12 cellular contexts compared by ENCODE assay signal in genomic region chr11:128502736-128503135, GRCh38.
DNase-seq lines count a peak whose midpoint lies in the region; ATAC-seq and TF ChIP-seq lines count a peak whose summit lies in the region.
"Had no signal": no experiment of that assay in that cellular context is flagged by ENCODE, and none has a peak within 500 bp of the region (broad histone marks: within the 10 kb centered on the region; RNA-seq: fewer than 3 reads in every experiment).

No MANE protein-coding gene starts in this region.

- H3K9me3 Mint-ChIP-seq in activated naive CD8-positive, alpha-beta T cell treated with anti-CD3 and anti-CD28 coated beads for 36 hours = no peaks in the 10 kb centered on the region

- intact Hi-C loops in heart left ventricle (cut with DNase I) = loop anchor here in 4 of 10 donors (2.0 to 10.0 kb wide), 3 partner anchors 20 to 208 kb away; no protein-coding TSS in a partner anchor
- intact Hi-C loops in left ventricle myocardium superior (cut with micrococcal nuclease) = no loop called here
- intact Hi-C loops in transverse colon (cut with DNase I; ENCODE audit: low total_unique reads) = no loop called here

- H3K9me3 ChIP-seq in heart left ventricle (no peaks in the 10 kb centered on the region), transverse colon (no peaks in the 10 kb centered on the region)
- H3K9me3 ChIP-seq: Caco-2 had no signal

- TF ChIP-seq POLR2A in heart left ventricle (IDR thresholded peaks at IDR 0.05) = no peak
- no peak for TF ChIP-seq POLR2A in transverse colon (IDR thresholded peaks at IDR 0.05)

- peak overlapping the region; percentile 80 for H3K4me3 Mint-ChIP-seq in activated naive CD8-positive, alpha-beta T cell treated with anti-CD3 and anti-CD28 coated beads for 36 hours

- H3K27ac ChIP-seq in heart left ventricle = peak overlapping the region in 11 of 12 donors; percentile 67 to 96 (median 81)
- H3K27ac ChIP-seq in transverse colon = peak overlapping the region; percentile 91 to 94 (median 92)

- no peak for TF ChIP-seq EP300 in transverse colon (IDR thresholded peaks at IDR 0.05; ENCODE audit: low read depth)

- no peak for TF ChIP-seq CTCF in heart left ventricle (IDR thresholded peaks at IDR 0.05)
- no peak for TF ChIP-seq CTCF in transverse colon (IDR thresholded peaks at IDR 0.05)

- no peak for ATAC-seq in heart left ventricle
- no peak for ATAC-seq in left ventricle myocardium superior
- ATAC-seq in HG03469 (IDR thresholded peaks at IDR 0.05; ENCODE audit: unreplicated experiment) = no peak

- H3K4me3 ChIP-seq in heart left ventricle (peak overlapping the region in 2 of 12 donors; percentile 12 to 15), transverse colon (no peak overlapping the region)

- H3K36me3 ChIP-seq in heart left ventricle = peaks cover 0 to 8% (median 0%) of the 10 kb centered on the region in 9 donors
- H3K36me3 ChIP-seq in transverse colon = no peaks in the 10 kb centered on the region

- peaks cover 84% of the 10 kb centered on the region for H3K36me3 Mint-ChIP-seq in activated naive CD8-positive, alpha-beta T cell treated with anti-CD3 and anti-CD28 coated beads for 36 hours

- peaks cover 43 to 100% (median 100%) of the 10 kb centered on the region in 12 donors for H3K4me1 ChIP-seq in heart left ventricle
- H3K4me1 ChIP-seq in transverse colon = peaks cover 31 to 99% (median 72%) of the 10 kb centered on the region in 4 donors
- H3K4me1 ChIP-seq: Caco-2 had no signal

- in situ Hi-C loops in transverse colon (cut with MboI; ENCODE audit: low pct_ligation_motif_present in 1 of 4, low pct_unique_long_range_greater_than_20kb in 1 of 4, low sequenced_read_pairs in 3 of 4) = loop anchor here in 1 of 4 donors (25.0 kb wide), 1 partner anchor 215 kb away; no protein-coding TSS in a partner anchor

- H3K27me3 ChIP-seq in heart left ventricle (no peaks in the 10 kb centered on the region), transverse colon (no peaks in the 10 kb centered on the region)

- H3K4me1 Mint-ChIP-seq in activated naive CD8-positive, alpha-beta T cell treated with anti-CD3 and anti-CD28 coated beads for 36 hours = peaks cover 91% of the 10 kb centered on the region

- 25 to 38% (median 34%) methylated on average over 4 of the region's 4 CpGs for WGBS in heart left ventricle, 4 donors
- WGBS in transverse colon (ENCODE audit: low coverage in 1 of 2), 2 donors = 22 to 39% methylated on average over 4 of the region's 4 CpGs

- H3K27me3 Mint-ChIP-seq in activated naive CD8-positive, alpha-beta T cell treated with anti-CD3 and anti-CD28 coated beads for 36 hours = no peaks in the 10 kb centered on the region

- H3K27ac Mint-ChIP-seq in activated naive CD8-positive, alpha-beta T cell treated with anti-CD3 and anti-CD28 coated beads for 36 hours = peak overlapping the region; percentile 99

- DNase-seq in heart left ventricle (peak in 1 of 5 donors; percentile 39), left ventricle myocardium superior (no peak), islet precursor cell (peak; percentile 82), transverse colon (no peak), superior temporal gyrus (ENCODE audit: extremely low spot score) (no peak), SIG-M5 treated with dmso at 0.1 percent for 504 hours (lab: John Stamatoyannopoulos, UW; ENCODE audit: unreplicated experiment) (no peak)
- DNase-seq in activated naive CD8-positive, alpha-beta T cell treated with anti-CD3 and anti-CD28 coated beads for 36 hours = no peak
- DNase-seq: activated CD4-positive, alpha-beta T cell treated with anti-CD3 and anti-CD28 coated beads for 1 hour; Caco-2; glutamatergic neuron; stimulated activated CD4-positive, alpha-beta T cell treated with anti-CD3 and anti-CD28 coated beads, Interleukin-2, amount 100 ng/mL, for 24 hours had no signal
